ENCODE assay signal across 30 cellular contexts in the genomic region with DNA sequence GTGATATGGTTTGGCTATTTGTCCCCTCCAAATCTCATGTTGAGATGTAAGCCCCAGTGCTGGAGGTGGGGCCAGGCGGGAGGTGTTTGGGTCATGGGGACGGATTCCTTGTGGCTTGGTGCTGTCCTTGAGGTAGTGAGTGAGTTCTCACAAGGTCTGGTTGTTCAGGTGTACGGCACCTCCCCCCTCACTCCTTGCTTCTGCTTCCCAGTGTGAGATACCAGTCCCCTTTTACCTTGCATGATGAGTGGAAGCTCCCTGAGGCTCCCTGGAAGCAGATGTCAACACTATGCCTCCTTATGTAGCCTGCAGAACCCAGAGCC.
DNase-seq lines count a peak whose midpoint lies in the region; ATAC-seq, FAIRE-seq and TF ChIP-seq lines count a peak whose summit lies in the region.
"Had no signal": no experiment of that assay in that cellular context is flagged by ENCODE, and none has a peak within 500 bp of the region (broad histone marks: within the 10 kb centered on the region; RNA-seq: fewer than 3 reads in every experiment).

No MANE protein-coding gene starts in this region.

- no peaks in the 10 kb centered on the region for H3K27me3 Mint-ChIP-seq in activated naive CD8-positive, alpha-beta T cell treated with anti-CD3 and anti-CD28 coated beads, Interleukin-2, amount 10 ng/mL, durations not matched to agents 7 days and 5 days
- H3K27me3 Mint-ChIP-seq: activated CD4-positive, alpha-beta T cell treated with anti-CD3 and anti-CD28 coated beads for 36 hours; activated CD8-positive, alpha-beta memory T cell treated with anti-CD3 and anti-CD28 coated beads, Interleukin-2, amount 10 ng/mL, durations not matched to agents 7 days and 5 days had no signal

- peaks cover 28% of the 10 kb centered on the region for H3K4me1 Mint-ChIP-seq in activated naive CD8-positive, alpha-beta T cell treated with anti-CD3 and anti-CD28 coated beads, Interleukin-2, amount 10 ng/mL, durations not matched to agents 7 days and 5 days

- intact Hi-C loops in sigmoid colon (cut with DNase I), result loop anchor here (5.0 kb wide), 1 partner anchor 86 kb away; no protein-coding TSS in a partner anchor

- H3K27me3 ChIP-seq in sigmoid colon, result no peaks in the 10 kb centered on the region
- H3K27me3 ChIP-seq: esophagus squamous epithelium, transverse colon had no signal

- H3K4me1 ChIP-seq in sigmoid colon, result peaks cover 0 to 62% (median 34%) of the 10 kb centered on the region in 4 donors
- H3K4me1 ChIP-seq: Caco-2, prostate gland had no signal

- DNase-seq in activated T-cell treated with anti-CD3 and anti-CD28 coated beads, Interleukin-2, amount 50 U/mL, for 1 hour, result peak; percentile 18
- no peak for DNase-seq in activated T-cell treated with anti-CD3 and anti-CD28 coated beads, Interleukin-2, amount 50 U/mL, for 48 hours
- no peak for DNase-seq in GM12891 (ENCODE audit: insufficient read length, low spot score)
- DNase-seq in activated naive CD8-positive, alpha-beta T cell treated with anti-CD3 and anti-CD28 coated beads, Interleukin-2, amount 10 ng/mL, durations not matched to agents 7 days and 5 days, result no peak
- peak; percentile 39 for DNase-seq in sigmoid colon
- no peak for DNase-seq in stimulated activated CD8-positive, alpha-beta memory T cell treated with anti-CD3 and anti-CD28 coated beads, Interleukin-4, amount 100 ng/mL, for 48 hours
- DNase-seq: activated CD4-positive, alpha-beta T cell treated with anti-CD3 and anti-CD28 coated beads for 36 hours; activated CD8-positive, alpha-beta memory T cell treated with anti-CD3 and anti-CD28 coated beads, Interleukin-2, amount 10 ng/mL, durations not matched to agents 7 days and 5 days; Caco-2; central memory CD4-positive, alpha-beta T cell; dermis blood vessel endothelial cell; esophagus squamous epithelium; hippocampal formation; left colon; NCI-H1048; NCI-H187; NCI-H524 treated with DMSO at 0.1 percent for 48 hours; NK-92 treated with Interleukin-12 subunit alpha and Interleukin-12 subunit beta, amount 100 ng/mL, for 24 hours; PC-9; SHP77; transverse colon had no signal

- TF ChIP-seq EP300 in sigmoid colon (IDR thresholded peaks at IDR 0.05), result no peak

- peak; percentile 31 for FAIRE-seq in GM12891 (lab: Jason Lieb, UNC)
- FAIRE-seq: endometrium, frontal cortex had no signal

- H3K9me3 ChIP-seq in sigmoid colon, result no peaks in the 10 kb centered on the region
- H3K9me3 ChIP-seq: Caco-2, esophagus squamous epithelium, prostate gland, transverse colon had no signal

- no peak overlapping the region for H3K4me3 Mint-ChIP-seq in activated naive CD8-positive, alpha-beta T cell treated with anti-CD3 and anti-CD28 coated beads, Interleukin-2, amount 10 ng/mL, durations not matched to agents 7 days and 5 days
- H3K4me3 Mint-ChIP-seq: activated CD4-positive, alpha-beta T cell treated with anti-CD3 and anti-CD28 coated beads for 36 hours; activated CD8-positive, alpha-beta memory T cell treated with anti-CD3 and anti-CD28 coated beads, Interleukin-2, amount 10 ng/mL, durations not matched to agents 7 days and 5 days; memory B cell had no signal

- no peak overlapping the region for H3K4me3 ChIP-seq in sigmoid colon
- H3K4me3 ChIP-seq: esophagus squamous epithelium, PC-9, prostate gland, transverse colon had no signal

- H3K27ac Mint-ChIP-seq in activated naive CD8-positive, alpha-beta T cell treated with anti-CD3 and anti-CD28 coated beads, Interleukin-2, amount 10 ng/mL, durations not matched to agents 7 days and 5 days, result peak overlapping the region; percentile 59
- H3K27ac Mint-ChIP-seq: activated CD4-positive, alpha-beta T cell treated with anti-CD3 and anti-CD28 coated beads for 36 hours; activated CD8-positive, alpha-beta memory T cell treated with anti-CD3 and anti-CD28 coated beads, Interleukin-2, amount 10 ng/mL, durations not matched to agents 7 days and 5 days; activated T-helper 2 cell treated with anti-CD3 and anti-CD28 coated beads, Interferon-gamma antibody, Interleukin-2, Interleukin-4, amounts not matched to agents 10 μg/mL and 5 μg/mL and 100 μg/mL, durations not matched to agents 14 hours and 24 hours and 36 hours; memory B cell had no signal

- no peak for ATAC-seq in activated naive CD8-positive, alpha-beta T cell treated with anti-CD3 and anti-CD28 coated beads, Interleukin-2, amount 10 ng/mL, durations not matched to agents 7 days and 5 days (ENCODE audit: low read depth)
- ATAC-seq in GM19467 (IDR thresholded peaks at IDR 0.05; ENCODE audit: unreplicated experiment), result no peak
- no peak for ATAC-seq in HG03521 (IDR thresholded peaks at IDR 0.05; ENCODE audit: unreplicated experiment)
- ATAC-seq: activated CD4-positive, alpha-beta T cell treated with anti-CD3 and anti-CD28 coated beads for 36 hours; activated CD8-positive, alpha-beta memory T cell treated with anti-CD3 and anti-CD28 coated beads, Interleukin-2, amount 10 ng/mL, durations not matched to agents 7 days and 5 days; activated naive CD4-positive, alpha-beta T cell treated with anti-CD3 and anti-CD28 coated beads, Interleukin-2, amount 50 U/mL, for 72 hours; HCT116; left colon had no signal

- WGBS in sigmoid colon, 2 donors, result 92 to 94% methylated on average over 3 of the region's 3 CpGs

- POLR2A ChIA-PET in activated naive CD8-positive, alpha-beta T cell treated with anti-CD3 and anti-CD28 coated beads, Interleukin-2, amount 10 ng/mL, durations not matched to agents 7 days and 5 days (lab: Charles Lee), result no interaction called here

- no peaks in the 10 kb centered on the region for H3K36me3 Mint-ChIP-seq in activated naive CD8-positive, alpha-beta T cell treated with anti-CD3 and anti-CD28 coated beads, Interleukin-2, amount 10 ng/mL, durations not matched to agents 7 days and 5 days
- H3K36me3 Mint-ChIP-seq: activated CD8-positive, alpha-beta memory T cell treated with anti-CD3 and anti-CD28 coated beads, Interleukin-2, amount 10 ng/mL, durations not matched to agents 7 days and 5 days; activated naive CD4-positive, alpha-beta T cell treated with anti-CD3 and anti-CD28 coated beads, Interleukin-2, amount 50 U/mL, for 72 hours; memory B cell had no signal

- TF ChIP-seq CTCF in sigmoid colon (IDR thresholded peaks at IDR 0.05), result no peak

- H3K9me3 Mint-ChIP-seq in activated naive CD8-positive, alpha-beta T cell treated with anti-CD3 and anti-CD28 coated beads, Interleukin-2, amount 10 ng/mL, durations not matched to agents 7 days and 5 days, result no peaks in the 10 kb centered on the region
- H3K9me3 Mint-ChIP-seq: activated naive CD4-positive, alpha-beta T cell treated with anti-CD3 and anti-CD28 coated beads, Interleukin-2, amount 50 U/mL, for 72 hours; activated T-helper 2 cell treated with anti-CD3 and anti-CD28 coated beads, Interferon-gamma antibody, Interleukin-2, Interleukin-4, amounts not matched to agents 10 μg/mL and 5 μg/mL and 100 μg/mL, durations not matched to agents 14 hours and 24 hours and 36 hours; memory B cell had no signal

- TF ChIP-seq POLR2A in GM12891 (IDR thresholded peaks at IDR 0.05; ENCODE audit: low read depth, low read length) (no peak), sigmoid colon (IDR thresholded peaks at IDR 0.05) (no peak)

- no peaks in the 10 kb centered on the region for H3K36me3 ChIP-seq in sigmoid colon
- H3K36me3 ChIP-seq: esophagus squamous epithelium, prostate gland, transverse colon had no signal

- H3K27ac ChIP-seq in sigmoid colon, result peak overlapping the region in 1 of 4 donors; percentile 69
- H3K27ac ChIP-seq: esophagus squamous epithelium, PC-9, prostate gland, transverse colon had no signal

TF ChIP-seq in GM12891, 5 proteins besides CTCF, POLR2A, EP300 and RAD21:
- TF ChIP-seq POLR2AphosphoS5 (IDR thresholded peaks at IDR 0.05; ENCODE audit: low read depth, low read length) (no peak), POU2F2 (IDR thresholded peaks at IDR 0.05; ENCODE audit: low read depth, low read length) (no peak), SPI1 (IDR thresholded peaks at IDR 0.05; ENCODE audit: low read depth, low read length) (no peak), PAX5 (IDR thresholded peaks at IDR 0.05; ENCODE audit: insufficient read depth, low read length, severe bottlenecking) (no peak), TAF1 (IDR thresholded peaks at IDR 0.05; ENCODE audit: low read depth, low read length) (no peak)

Comparison
In these comparisons a context has a peak if more than half of its experiments do, and no peak if none do; other contexts are left out.
1. DNase-seq: peak in activated T-cell treated with anti-CD3 and anti-CD28 coated beads, Interleukin-2, amount 50 U/mL, for 1 hour (single experiment) and sigmoid colon (single experiment); none in activated T-cell treated with anti-CD3 and anti-CD28 coated beads, Interleukin-2, amount 50 U/mL, for 48 hours (0 of 2), GM12891 (single experiment), activated naive CD8-positive, alpha-beta T cell treated with anti-CD3 and anti-CD28 coated beads, Interleukin-2, amount 10 ng/mL, durations not matched to agents 7 days and 5 days (single experiment) and stimulated activated CD8-positive, alpha-beta memory T cell treated with anti-CD3 and anti-CD28 coated beads, Interleukin-4, amount 100 ng/mL, for 48 hours (single experiment).